In the genomic region with DNA sequence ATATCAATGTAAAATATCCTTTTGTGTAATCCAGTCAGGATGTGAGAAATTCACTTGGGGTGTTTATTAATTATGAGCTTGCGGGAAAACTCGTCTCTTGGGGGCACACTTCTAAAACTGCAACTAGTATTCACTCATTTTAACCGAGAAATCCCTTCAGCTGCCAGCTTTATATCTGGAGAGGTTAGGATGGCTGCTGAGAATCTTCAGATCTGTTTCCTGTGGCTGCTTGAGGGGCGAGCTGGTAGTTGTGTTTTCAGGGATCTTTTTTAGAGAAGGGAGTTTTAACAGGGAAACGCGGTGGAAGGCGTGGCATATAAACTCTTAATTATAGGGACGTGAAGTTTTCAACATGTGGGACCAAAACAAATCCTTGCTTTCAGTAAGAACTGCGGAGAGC, we compare ENCODE assay signal across 8 cellular contexts. TPM values are rescaled to one million over a fixed set of nuclear protein-coding genes. Genes with fewer than 3 reads are reported as not detected.
DNase-seq lines count a peak whose midpoint lies in the region; ATAC-seq and TF ChIP-seq lines count a peak whose summit lies in the region.

No MANE protein-coding gene starts in this region.

- peaks cover 27% of the 10 kb centered on the region for H3K4me1 Mint-ChIP-seq in dendritic cell treated with granulocyte-macrophage colony-stimulating factor and Interleukin-4, amounts not matched to agents 40 ng/mL and 50 ng/mL, for 4 days (ENCODE audit: low read depth)

- peaks cover 17% of the 10 kb centered on the region for H3K4me1 ChIP-seq in DOHH2 (ENCODE audit: control insufficient read depth, low read length)
- H3K4me1 ChIP-seq in mucosa of stomach (ENCODE audit: control insufficient read depth, insufficient read depth, low read length): peaks cover 6% of the 10 kb centered on the region

- H3K4me3 ChIP-seq in DOHH2 (ENCODE audit: low read length): peak overlapping the region; percentile 99
- peak overlapping the region; percentile 75 for H3K4me3 ChIP-seq in mucosa of stomach (ENCODE audit: low read length)

- no peaks in the 10 kb centered on the region for H3F3A ChIP-seq in DOHH2 (ENCODE audit: control insufficient read depth, insufficient read depth)

- H3K27me3 ChIP-seq in DOHH2 (ENCODE audit: control insufficient read depth, low read length): peaks cover 10% of the 10 kb centered on the region
- no peaks in the 10 kb centered on the region for H3K27me3 ChIP-seq in mucosa of stomach (ENCODE audit: control insufficient read depth, insufficient read depth, low read length)

- TF ChIP-seq CTCF in DOHH2 (IDR thresholded peaks at IDR 0.05; ENCODE audit: low read depth, low read length, poor library complexity, severe bottlenecking): no peak

- H3K9me3 Mint-ChIP-seq in dendritic cell treated with granulocyte-macrophage colony-stimulating factor and Interleukin-4, amounts not matched to agents 40 ng/mL and 50 ng/mL, for 4 days: no peaks in the 10 kb centered on the region

- intact Hi-C loops in dendritic cell treated with granulocyte-macrophage colony-stimulating factor and Interleukin-4, amounts not matched to agents 40 ng/mL and 50 ng/mL, for 4 days (cut with micrococcal nuclease): loop anchor here (5.0 kb wide), 2 partner anchors 88 to 193 kb away; a partner anchor contains a TSS

- H3K79me2 ChIP-seq in DOHH2 (ENCODE audit: control insufficient read depth, low read length): no peaks in the 10 kb centered on the region

- H3K9ac ChIP-seq in mucosa of stomach (ENCODE audit: low read length): peak overlapping the region; percentile 91

- H3K4me3 Mint-ChIP-seq in dendritic cell treated with granulocyte-macrophage colony-stimulating factor and Interleukin-4, amounts not matched to agents 40 ng/mL and 50 ng/mL, for 4 days: peak overlapping the region; percentile 95

- H3K4me2 ChIP-seq in DOHH2 (ENCODE audit: low read length): peak overlapping the region; percentile 81

- peak overlapping the region; percentile 75 for H3K27ac Mint-ChIP-seq in dendritic cell treated with granulocyte-macrophage colony-stimulating factor and Interleukin-4, amounts not matched to agents 40 ng/mL and 50 ng/mL, for 4 days

- no peaks in the 10 kb centered on the region for H3K9me2 ChIP-seq in DOHH2 (replicated peaks; ENCODE audit: control insufficient read depth, low read length)

- no peak overlapping the region for H3K27ac ChIP-seq in DOHH2 (ENCODE audit: low read depth, low read length)

- H3K36me3 ChIP-seq in DOHH2 (ENCODE audit: control insufficient read depth, low read length): no peaks in the 10 kb centered on the region
- H3K36me3 ChIP-seq in mucosa of stomach (ENCODE audit: control insufficient read depth, insufficient read depth, low read length): no peaks in the 10 kb centered on the region

- no peak for ATAC-seq in GM18502 (IDR thresholded peaks at IDR 0.05; ENCODE audit: poor library complexity, unreplicated experiment)

- no peaks in the 10 kb centered on the region for H4K20me1 ChIP-seq in DOHH2 (ENCODE audit: control insufficient read depth, insufficient read depth, low read depth, low read length)

- peaks cover 8% of the 10 kb centered on the region for H3K27me3 Mint-ChIP-seq in dendritic cell treated with granulocyte-macrophage colony-stimulating factor and Interleukin-4, amounts not matched to agents 40 ng/mL and 50 ng/mL, for 4 days

- DNase-seq in NCI-H69 (lab: John Stamatoyannopoulos, UW) (peak; percentile 27), NCI-H2029 (lab: John Stamatoyannopoulos, UW) (no peak), cerebellum (ENCODE audit: low spot score) (no peak)
- no peak for DNase-seq in activated CD4-positive, CD25-positive, alpha-beta regulatory T cell (lab: John Stamatoyannopoulos, UW)

- no peaks in the 10 kb centered on the region for H3K9me3 ChIP-seq in DOHH2 (ENCODE audit: control insufficient read depth, insufficient read depth, low read length)
- H3K9me3 ChIP-seq in mucosa of stomach (ENCODE audit: control insufficient read depth, low read length): no peaks in the 10 kb centered on the region

- H3K36me3 Mint-ChIP-seq in dendritic cell treated with granulocyte-macrophage colony-stimulating factor and Interleukin-4, amounts not matched to agents 40 ng/mL and 50 ng/mL, for 4 days (ENCODE audit: low read depth): peaks cover 13% of the 10 kb centered on the region

RNA-seq across cellular contexts. Expression of a gene that starts 0.8 kb away (rescaled TPM):
- 35.7 TPM for total RNA-seq in cerebellum
